In genomic region chr3:174767406-174767805, GRCh38 we compare ENCODE assay signal across 18 cellular contexts.
DNase-seq lines count a peak whose midpoint lies in the region; TF ChIP-seq lines count a peak whose summit lies in the region.
"Had no signal": no experiment of that assay in that cellular context is flagged by ENCODE, and none has a peak within 500 bp of the region (broad histone marks: within the 10 kb centered on the region; RNA-seq: fewer than 3 reads in every experiment).

No MANE protein-coding gene starts in this region.

- H3K79me2 ChIP-seq in Karpas-422 (ENCODE audit: low read length) = no peaks in the 10 kb centered on the region
- H3K79me2 ChIP-seq in osteoblast (ENCODE audit: insufficient read depth, low read length) = no peaks in the 10 kb centered on the region

- intact Hi-C loops in activated T-helper 1 cell treated with anti-CD3 and anti-CD28 coated beads, Interleukin-12 subunit alpha, Interleukin-12 subunit beta, Interleukin-2, Interleukin-4 antibody, amounts not matched to agents 30 ng/mL and 10 ng/mL and 1 ng/mL, durations not matched to agents 14 hours and 24 hours and 36 hours (cut with micrococcal nuclease) = no loop called here

- H3K9me3 ChIP-seq in Karpas-422 (ENCODE audit: low read length) (peaks cover 19% of the 10 kb centered on the region), osteoblast (ENCODE audit: low read depth, low read length) (no peaks in the 10 kb centered on the region)
- H3K9me3 ChIP-seq: Peyer's patch had no signal

- no peaks in the 10 kb centered on the region for H3K36me3 Mint-ChIP-seq in activated T-helper 1 cell treated with anti-CD3 and anti-CD28 coated beads, Interleukin-12 subunit alpha, Interleukin-12 subunit beta, Interleukin-2, Interleukin-4 antibody, amounts not matched to agents 30 ng/mL and 10 ng/mL and 1 ng/mL, durations not matched to agents 14 hours and 24 hours and 36 hours (ENCODE audit: low read depth)
- H3K36me3 Mint-ChIP-seq: CD8-positive, alpha-beta memory T cell; IgD-negative memory B cell had no signal

- H3K27me3 ChIP-seq in Karpas-422 (ENCODE audit: low read length) = no peaks in the 10 kb centered on the region
- no peaks in the 10 kb centered on the region for H3K27me3 ChIP-seq in osteoblast (ENCODE audit: insufficient read depth, low read length)
- H3K27me3 ChIP-seq: Peyer's patch had no signal

- H3K27me3 Mint-ChIP-seq in activated T-helper 1 cell treated with anti-CD3 and anti-CD28 coated beads, Interleukin-12 subunit alpha, Interleukin-12 subunit beta, Interleukin-2, Interleukin-4 antibody, amounts not matched to agents 30 ng/mL and 10 ng/mL and 1 ng/mL, durations not matched to agents 14 hours and 24 hours and 36 hours (ENCODE audit: insufficient read depth) = no peaks in the 10 kb centered on the region
- H3K27me3 Mint-ChIP-seq: CD8-positive, alpha-beta memory T cell; IgD-negative memory B cell had no signal

- H4K20me1 ChIP-seq in Karpas-422 (ENCODE audit: insufficient read depth, low read depth, low read length) (no peaks in the 10 kb centered on the region), osteoblast (ENCODE audit: insufficient read depth, low read length) (no peaks in the 10 kb centered on the region)

- no peaks in the 10 kb centered on the region for H3K9me2 ChIP-seq in Karpas-422 (replicated peaks; ENCODE audit: insufficient read depth, low read length)

- H2AFZ ChIP-seq in Karpas-422 (ENCODE audit: low read length) (0 out of 2 replicates have a peak overlapping the region, but pooled peaks have one; percentile 21), osteoblast (ENCODE audit: low read length) (no peak overlapping the region)

- no peak overlapping the region for H3K27ac Mint-ChIP-seq in activated T-helper 1 cell treated with anti-CD3 and anti-CD28 coated beads, Interleukin-12 subunit alpha, Interleukin-12 subunit beta, Interleukin-2, Interleukin-4 antibody, amounts not matched to agents 30 ng/mL and 10 ng/mL and 1 ng/mL, durations not matched to agents 14 hours and 24 hours and 36 hours
- H3K27ac Mint-ChIP-seq: CD8-positive, alpha-beta memory T cell; IgD-negative memory B cell had no signal

- H3K4me3 ChIP-seq in Karpas-422 (ENCODE audit: low read length) (no peak overlapping the region), choroid plexus epithelial cell (ENCODE audit: low read depth, low read length) (no peak overlapping the region), osteoblast (ENCODE audit: insufficient read depth, low read length) (no peak overlapping the region)
- H3K4me3 ChIP-seq: Peyer's patch had no signal

- no peak overlapping the region for H3K4me3 Mint-ChIP-seq in activated T-helper 1 cell treated with anti-CD3 and anti-CD28 coated beads, Interleukin-12 subunit alpha, Interleukin-12 subunit beta, Interleukin-2, Interleukin-4 antibody, amounts not matched to agents 30 ng/mL and 10 ng/mL and 1 ng/mL, durations not matched to agents 14 hours and 24 hours and 36 hours
- H3K4me3 Mint-ChIP-seq: CD8-positive, alpha-beta memory T cell; IgD-negative memory B cell had no signal

- H3K4me2 ChIP-seq in Karpas-422 (ENCODE audit: low read depth, low read length, poor library complexity, severe bottlenecking) (no peak overlapping the region), osteoblast (ENCODE audit: insufficient read depth, low read length) (peak overlapping the region; percentile 70)

- no peak overlapping the region for H3K9ac ChIP-seq in Karpas-422 (ENCODE audit: low read length)

- H3K27ac ChIP-seq in Karpas-422 (ENCODE audit: low read length) (no peak overlapping the region), osteoblast (ENCODE audit: low read depth, low read length) (peak overlapping the region; percentile 70)
- H3K27ac ChIP-seq: C4-2B, Peyer's patch had no signal

- H3K36me3 ChIP-seq in Karpas-422 (ENCODE audit: insufficient read depth, low read length) (no peaks in the 10 kb centered on the region), osteoblast (ENCODE audit: insufficient read depth, low read length) (no peaks in the 10 kb centered on the region)
- H3K36me3 ChIP-seq: Peyer's patch had no signal

- no peaks in the 10 kb centered on the region for H3K4me1 ChIP-seq in Karpas-422 (ENCODE audit: low read length)
- peaks cover 13% of the 10 kb centered on the region for H3K4me1 ChIP-seq in osteoblast (ENCODE audit: insufficient read depth, low read length)
- H3K4me1 ChIP-seq: Peyer's patch had no signal

- DNase-seq in Karpas-422 (no peak), choroid plexus epithelial cell (ENCODE audit: low read depth) (peak; percentile 94), osteoblast (ENCODE audit: insufficient read length, low spot score, missing footprints) (peak; percentile 27), stromal cell of bone marrow (ENCODE audit: low read depth) (peak; percentile 1), NCI-H2107 treated with DMSO at 0.1 percent for 48 hours (lab: John Stamatoyannopoulos, UW; ENCODE audit: unreplicated experiment) (no peak), NCI-H2171 (lab: John Stamatoyannopoulos, UW) (no peak)
- no peak for DNase-seq in effector CD4-positive, alpha-beta T cell
- no peak for DNase-seq in activated T-helper 1 cell treated with anti-CD3 and anti-CD28 coated beads, Interleukin-12 subunit alpha, Interleukin-12 subunit beta, Interleukin-2, Interleukin-4 antibody, amounts not matched to agents 30 ng/mL and 10 ng/mL and 1 ng/mL, durations not matched to agents 14 hours and 24 hours and 36 hours (ENCODE audit: low spot score)
- DNase-seq: CD8-positive, alpha-beta memory T cell; GOT3; HCEC 1CT; NCI-H1417; NCI-H1694 treated with DMSO at 0.1 percent for 48 hours; NCI-H2081 treated with DMSO at 0.1 percent for 48 hours; NCI-H446 treated with DMSO at 0.1 percent for 48 hours; Peyer's patch had no signal

- TF ChIP-seq CTCF in choroid plexus epithelial cell (conservative IDR thresholded peaks at IDR 0.05; ENCODE audit: low read depth, low read length) (no peak), osteoblast (IDR thresholded peaks at IDR 0.05; ENCODE audit: extremely low read depth, low read depth, low read length) (no peak)

- no peaks in the 10 kb centered on the region for H3K9me3 Mint-ChIP-seq in activated T-helper 1 cell treated with anti-CD3 and anti-CD28 coated beads, Interleukin-12 subunit alpha, Interleukin-12 subunit beta, Interleukin-2, Interleukin-4 antibody, amounts not matched to agents 30 ng/mL and 10 ng/mL and 1 ng/mL, durations not matched to agents 14 hours and 24 hours and 36 hours

- no peaks in the 10 kb centered on the region for H3K4me1 Mint-ChIP-seq in activated T-helper 1 cell treated with anti-CD3 and anti-CD28 coated beads, Interleukin-12 subunit alpha, Interleukin-12 subunit beta, Interleukin-2, Interleukin-4 antibody, amounts not matched to agents 30 ng/mL and 10 ng/mL and 1 ng/mL, durations not matched to agents 14 hours and 24 hours and 36 hours (ENCODE audit: low read depth)
- H3K4me1 Mint-ChIP-seq: CD8-positive, alpha-beta memory T cell; IgD-negative memory B cell had no signal

Comparison
In these comparisons a context has a peak if more than half of its experiments do, and no peak if none do; other contexts are left out.
1. DNase-seq: peak in choroid plexus epithelial cell (single experiment), osteoblast (single experiment) and stromal cell of bone marrow (single experiment); none in Karpas-422 (single experiment), effector CD4-positive, alpha-beta T cell (single experiment), NCI-H2107 treated with DMSO at 0.1 percent for 48 hours (single experiment), activated T-helper 1 cell treated with anti-CD3 and anti-CD28 coated beads, Interleukin-12 subunit alpha, Interleukin-12 subunit beta, Interleukin-2, Interleukin-4 antibody, amounts not matched to agents 30 ng/mL and 10 ng/mL and 1 ng/mL, durations not matched to agents 14 hours and 24 hours and 36 hours (single experiment) and NCI-H2171 (single experiment).